9 cellular contexts compared by ENCODE assay signal in genomic region chr12:132558861-132559623, GRCh38. TPM values are rescaled to one million over a fixed set of nuclear protein-coding genes. Genes with fewer than 3 reads are reported as not detected.
DNase-seq lines count a peak whose midpoint lies in the region; ATAC-seq and TF ChIP-seq lines count a peak whose summit lies in the region.
"Had no signal": no experiment of that assay in that cellular context is flagged by ENCODE, and none has a peak within 500 bp of the region (broad histone marks: within the 10 kb centered on the region; RNA-seq: fewer than 3 reads in every experiment).

No MANE protein-coding gene starts in this region.

- peaks cover 2 to 8% of the 10 kb centered on the region in 2 experiments; a peak in 2 of 4 replicates for H3K79me1 ChIP-seq in IMR-90 (ENCODE audit: low read depth in 1 of 2, low read length in 2 of 2)

- H3K27ac Mint-ChIP-seq in CD4-positive, CD25-positive, alpha-beta regulatory T cell = no peak overlapping the region
- peak overlapping the region in 1 of 3 experiments; percentile 57 for H3K27ac Mint-ChIP-seq in nephron

- no peaks in the 10 kb centered on the region for H3K36me3 ChIP-seq in CD4-positive, CD25-positive, alpha-beta regulatory T cell (ENCODE audit: control insufficient read depth, insufficient read depth, low read length)
- H3K36me3 ChIP-seq in IMR-90 (ENCODE audit: control insufficient read depth, insufficient read depth, low read length) = no peaks in the 10 kb centered on the region
- no peaks in the 10 kb centered on the region for H3K36me3 ChIP-seq in breast epithelium
- H3K36me3 ChIP-seq in BE2C = no peaks in the 10 kb centered on the region

- POLR2A ChIA-PET in IMR-90 (lab: Charles Lee; ENCODE audit: unreplicated experiment) = no interaction called here

- H3K27ac ChIP-seq in CD4-positive, CD25-positive, alpha-beta regulatory T cell (ENCODE audit: insufficient read depth, low read length, poor library complexity, severe bottlenecking) = no peak overlapping the region
- H3K27ac ChIP-seq in IMR-90 (ENCODE audit: insufficient read depth, low read length) (no peak overlapping the region), breast epithelium (no peak overlapping the region)

- H2BK20ac ChIP-seq in IMR-90 (ENCODE audit: low read depth, low read length) = no peak overlapping the region

- peak overlapping the region; percentile 98 for H2AFZ ChIP-seq in IMR-90 (replicated peaks; ENCODE audit: low read length, poor library complexity)

- H3K4me2 ChIP-seq in IMR-90 (ENCODE audit: low read depth, low read length) = peak overlapping the region; percentile 90

- peaks cover 13% of the 10 kb centered on the region for H3K27me3 Mint-ChIP-seq in CD4-positive, CD25-positive, alpha-beta regulatory T cell
- H3K27me3 Mint-ChIP-seq in nephron (ENCODE audit: low read depth) = peaks cover 4% of the 10 kb centered on the region

- H3K18ac ChIP-seq in IMR-90 (ENCODE audit: low read depth, low read length) = no peak overlapping the region

- H4K5ac ChIP-seq in IMR-90 (ENCODE audit: low read depth, low read length) = no peak overlapping the region

- in situ Hi-C loops in IMR-90 (cut with MboI; ENCODE audit: low sequenced_read_pairs) = no loop called here

- H3K4me1 Mint-ChIP-seq in CD4-positive, CD25-positive, alpha-beta regulatory T cell = peaks cover 0 to 29% (median 7%) of the 10 kb centered on the region in 4 donors
- H3K4me1 Mint-ChIP-seq in nephron = peaks cover 4% of the 10 kb centered on the region

- H3K23ac ChIP-seq in IMR-90 (ENCODE audit: low read depth, low read length) = no peak overlapping the region

- WGBS in IMR-90 (ENCODE audit: extremely low coverage in 2 of 2, insufficient read length in 1 of 2), 2 experiments = 82% methylated on average over 22 of the region's 45 CpGs; no CpG with 5 or more reads in 1 of the 2 experiments

- H4K20me1 ChIP-seq in IMR-90 (ENCODE audit: insufficient read depth, low read length) = peaks cover 18% of the 10 kb centered on the region

- DNase-seq in CD4-positive, CD25-positive, alpha-beta regulatory T cell = peak in 2 of 3 donors; percentile 9 to 40
- DNase-seq in IMR-90 (no peak), breast epithelium (ENCODE audit: low spot score in 2 of 2) (no peak), BE2C (no peak), putamen (ENCODE audit: low spot score) (no peak), DMS 273 (lab: John Stamatoyannopoulos, UW; ENCODE audit: unreplicated experiment) (no peak)

- peaks cover 3% of the 10 kb centered on the region for H3K36me3 Mint-ChIP-seq in CD4-positive, CD25-positive, alpha-beta regulatory T cell
- peaks cover 7% of the 10 kb centered on the region for H3K36me3 Mint-ChIP-seq in nephron (ENCODE audit: low read depth)

- no peak for TF ChIP-seq RAD21 in IMR-90 (IDR thresholded peaks at IDR 0.05; ENCODE audit: low read length)

- intact Hi-C loops in IMR-90 (cut with micrococcal nuclease) = no loop called here
- intact Hi-C loops in breast epithelium (cut with DNase I; ENCODE audit: low total_unique reads) = no loop called here

- no peaks in the 10 kb centered on the region for H3K9me3 ChIP-seq in CD4-positive, CD25-positive, alpha-beta regulatory T cell (ENCODE audit: control insufficient read depth in 2 of 2, low read length in 2 of 2)
- H3K9me3 ChIP-seq in IMR-90 (ENCODE audit: control insufficient read depth, insufficient read depth, low read length) (no peaks in the 10 kb centered on the region), breast epithelium (no peaks in the 10 kb centered on the region), BE2C (no peaks in the 10 kb centered on the region)

- H2BK120ac ChIP-seq in IMR-90 (ENCODE audit: low read depth, low read length) = no peak overlapping the region

- no peak overlapping the region for H2BK15ac ChIP-seq in IMR-90 (ENCODE audit: low read depth, low read length)

- CTCF ChIA-PET in IMR-90 (lab: Yijun Ruan, JAX) = no interaction called here

- no TSS peak for BruUV-seq in IMR-90 (replicated peaks; lab: Mats Ljungman, UMichigan)

- TF ChIP-seq CTCF in IMR-90 (conservative IDR thresholded peaks at IDR 0.05; ENCODE audit: low read depth, low read length) (no peak), breast epithelium (IDR thresholded peaks at IDR 0.05) (no peak), nephron (IDR thresholded peaks at IDR 0.05; ENCODE audit: unreplicated experiment in 3 of 3) (no peak), BE2C (IDR thresholded peaks at IDR 0.05; ENCODE audit: low read depth, low read length) (no peak)

- H3K9ac ChIP-seq in IMR-90 (ENCODE audit: low read depth, low read length) = no peak overlapping the region

- H3K9me3 Mint-ChIP-seq in CD4-positive, CD25-positive, alpha-beta regulatory T cell = peaks cover 0 to 2% (median 0%) of the 10 kb centered on the region in 7 donors
- no peaks in the 10 kb centered on the region for H3K9me3 Mint-ChIP-seq in nephron

- peaks cover 28% of the 10 kb centered on the region for H3K4me1 ChIP-seq in CD4-positive, CD25-positive, alpha-beta regulatory T cell (ENCODE audit: control insufficient read depth, insufficient read depth, low read length, poor library complexity, severe bottlenecking)
- H3K4me1 ChIP-seq in IMR-90 (ENCODE audit: control insufficient read depth, insufficient read depth, low read length) (no peaks in the 10 kb centered on the region; the same call in 1 of the 2 replicates), breast epithelium (no peaks in the 10 kb centered on the region), BE2C (no peaks in the 10 kb centered on the region)

- dilution Hi-C loops in IMR-90 (cut with HindIII; ENCODE audit: low sequenced_read_pairs, unreplicated experiment) = no loop called here

- no peak overlapping the region for H3K4ac ChIP-seq in IMR-90 (ENCODE audit: low read depth, low read length)

- H4K91ac ChIP-seq in IMR-90 (ENCODE audit: insufficient read depth, low read depth, low read length) = no peak overlapping the region

- H3K4me3 ChIP-seq in CD4-positive, CD25-positive, alpha-beta regulatory T cell (ENCODE audit: low read depth, low read length) = no peak overlapping the region
- H3K4me3 ChIP-seq in IMR-90 (ENCODE audit: insufficient read depth, low read depth, low read length) (peak overlapping the region; percentile 93), breast epithelium (peak overlapping the region; percentile 57 to 78 (median 69)), BE2C (ENCODE audit: low read depth, low read length) (no peak overlapping the region)

- no peak overlapping the region for H2AK5ac ChIP-seq in IMR-90 (ENCODE audit: low read depth, low read length)

- H3K27me3 ChIP-seq in CD4-positive, CD25-positive, alpha-beta regulatory T cell (ENCODE audit: control insufficient read depth, insufficient read depth, low read length) = no peaks in the 10 kb centered on the region
- H3K27me3 ChIP-seq in IMR-90 (ENCODE audit: control insufficient read depth, insufficient read depth, low read length) (no peaks in the 10 kb centered on the region), breast epithelium (no peaks in the 10 kb centered on the region), BE2C (peaks cover 20% of the 10 kb centered on the region)

- no peaks in the 10 kb centered on the region for H3K9me1 ChIP-seq in IMR-90 (ENCODE audit: insufficient read depth, low read length)

- H4K8ac ChIP-seq in IMR-90 (ENCODE audit: low read depth in 2 of 2, low read length in 2 of 2) = peak overlapping the region in 1 of 2 experiments; percentile 93; a peak in 1 of 4 replicates

- H2AK9ac ChIP-seq in IMR-90 (replicated peaks; ENCODE audit: low read depth, low read length, poor library complexity) = peak overlapping the region; percentile 90

- no peak for ATAC-seq in CD4-positive, CD25-positive, alpha-beta regulatory T cell (ENCODE audit: low read depth in 2 of 2)
- ATAC-seq in IMR-90 (ENCODE audit: low read depth) (no peak), GM21723 (IDR thresholded peaks at IDR 0.05; ENCODE audit: unreplicated experiment) (no peak)

- peak overlapping the region; percentile 44 to 81 (median 76) for H3K4me3 Mint-ChIP-seq in CD4-positive, CD25-positive, alpha-beta regulatory T cell
- H3K4me3 Mint-ChIP-seq in nephron = peak overlapping the region; percentile 67 to 81 (median 71)

- TF ChIP-seq POLR2A in IMR-90 (IDR thresholded peaks at IDR 0.05; ENCODE audit: low read depth, low read length) = no peak
- no peak for TF ChIP-seq POLR2A in breast epithelium (IDR thresholded peaks at IDR 0.05)

- H3K14ac ChIP-seq in IMR-90 (replicated peaks; ENCODE audit: low read depth, low read length) = no peak overlapping the region

- no peak overlapping the region for H2BK5ac ChIP-seq in IMR-90 (ENCODE audit: low read depth, low read length, poor library complexity, severe bottlenecking)

- H3K56ac ChIP-seq in IMR-90 (ENCODE audit: extremely low read depth, insufficient read depth, low read length) = no peak overlapping the region

TF ChIP-seq in IMR-90, 13 proteins besides CTCF, POLR2A, EP300 and RAD21 (continues in another document):
- TF ChIP-seq MAFK (IDR thresholded peaks at IDR 0.05; ENCODE audit: low read depth, low read length) (no peak), SMC3 (IDR thresholded peaks at IDR 0.05; ENCODE audit: low read depth, low read length) (no peak), USF2 (IDR thresholded peaks at IDR 0.05; ENCODE audit: low read depth, low read length) (no peak), RCOR1 (IDR thresholded peaks at IDR 0.05; ENCODE audit: insufficient replicate concordance, low read length) (no peak), CEBPB (IDR thresholded peaks at IDR 0.05; ENCODE audit: low read depth, low read length) (no peak), FOS (IDR thresholded peaks at IDR 0.05; ENCODE audit: low read depth, low read length) (no peak)

RNA-seq across cellular contexts. Expression of gene LRCOL1, which starts 51.3 kb away (rescaled TPM):
- not detected for total RNA-seq in CD4-positive, CD25-positive, alpha-beta regulatory T cell
- not detected for polyA plus RNA-seq in CD4-positive, CD25-positive, alpha-beta regulatory T cell
- total RNA-seq in IMR-90 (2012; rRNA removed) (0.28 TPM in 1 of 2 replicates, not detected in the other), breast epithelium (under 1 TPM in 1 of 3 donors, not detected in 2; 0.59 TPM)
- polyA plus RNA-seq in IMR-90 (2012; rRNA removed) = 0.90 and 1.0 TPM in 2 replicates
- polyA plus RNA-seq in IMR-90 (2012; cell fraction: cytosol; rRNA removed) = 0.25 and 0.70 TPM in 2 replicates
- polyA plus RNA-seq in IMR-90 (2012; cell fraction: nucleus; rRNA removed; ENCODE audit: low replicate concordance) = 4.5 and 8.7 TPM in 2 replicates
- polyA plus RNA-seq in BE2C (2012; ENCODE audit: insufficient read depth, insufficient read length, low read depth) = not detected
- total RNA-seq: mononuclear cell had no signal

RNA-seq across cellular contexts. Expression of gene P2RX2, which starts 59.5 kb away (rescaled TPM):
- total RNA-seq in CD4-positive, CD25-positive, alpha-beta regulatory T cell = not detected
- polyA plus RNA-seq in CD4-positive, CD25-positive, alpha-beta regulatory T cell = not detected
- total RNA-seq in IMR-90 (2012; rRNA removed) (not detected in 2 replicates), breast epithelium (under 1 TPM in 2 of 3 donors, not detected in 1; 0.29 to 0.48 TPM)
- polyA plus RNA-seq in IMR-90 (2012; rRNA removed) = not detected in 2 replicates
- not detected in 2 replicates for polyA plus RNA-seq in IMR-90 (2012; cell fraction: cytosol; rRNA removed)
- not detected in 2 replicates for polyA plus RNA-seq in IMR-90 (2012; cell fraction: nucleus; rRNA removed; ENCODE audit: low replicate concordance)
- 0.32 TPM for polyA plus RNA-seq in BE2C (2012; ENCODE audit: insufficient read depth, insufficient read length, low read depth)

Comparison
In these comparisons a context has a peak if more than half of its experiments do, and no peak if none do; other contexts are left out.
1. DNase-seq: peak in CD4-positive, CD25-positive, alpha-beta regulatory T cell (2 of 3); none in IMR-90 (single experiment), breast epithelium (0 of 2), BE2C (single experiment), putamen (single experiment) and DMS 273 (single experiment).
2. H3K4me3 ChIP-seq: peak in IMR-90 (single experiment) and breast epithelium (3 of 3); none in CD4-positive, CD25-positive, alpha-beta regulatory T cell (single experiment) and BE2C (single experiment).